Comparison of ENCODE assay signal across 10 cellular contexts in the genomic region with DNA sequence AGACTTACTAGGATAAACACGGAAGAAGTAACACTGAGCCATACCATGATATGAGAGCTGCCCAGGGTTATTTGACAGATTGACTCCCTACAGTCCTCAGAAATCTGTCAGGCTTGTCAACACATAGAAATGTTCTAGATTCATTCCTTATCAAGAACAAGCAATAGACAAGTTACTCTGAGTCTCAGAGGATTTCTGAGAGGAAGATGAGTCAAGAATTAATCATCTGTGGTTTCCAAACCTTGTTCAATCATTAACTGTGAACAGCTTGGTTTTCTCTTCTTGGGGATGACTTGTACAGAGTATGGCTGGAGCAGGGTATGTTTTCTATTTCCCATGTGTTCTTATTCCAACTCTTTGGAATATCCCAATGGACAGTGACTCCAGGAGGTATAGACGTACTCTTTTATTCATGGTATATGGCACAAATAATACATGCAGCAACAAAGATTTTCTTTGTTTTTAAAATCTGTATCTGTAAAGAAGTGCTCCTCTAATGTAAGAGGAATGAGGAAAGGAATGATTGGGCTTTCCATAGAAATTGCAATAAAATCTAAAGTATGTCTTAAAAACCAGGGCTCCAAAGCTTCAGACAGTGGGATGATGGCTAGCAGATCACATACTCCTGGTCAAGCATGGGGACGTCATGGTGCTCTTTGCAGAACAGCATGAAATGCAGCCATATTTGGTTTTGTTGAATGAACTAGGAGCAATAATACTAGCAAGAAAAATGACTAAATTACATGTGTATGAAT. TPM values are rescaled to one million over a fixed set of nuclear protein-coding genes. Genes with fewer than 3 reads are reported as not detected.
A peak's percentile ranks its signal among the peaks of the same experiment; 100 is the strongest.
DNase-seq lines count a peak whose midpoint lies in the region; ATAC-seq and TF ChIP-seq lines count a peak whose summit lies in the region.
"Had no signal": no experiment of that assay in that cellular context is flagged by ENCODE, and none has a peak within 500 bp of the region (broad histone marks: within the 10 kb centered on the region; RNA-seq: fewer than 3 reads in every experiment).

No MANE protein-coding gene starts in this region.

- H3K23ac ChIP-seq in mesendoderm (ENCODE audit: low read length): no peak overlapping the region

- DNase-seq in A172 (ENCODE audit: low spot score): peak; percentile 93
- DNase-seq in choroid plexus epithelial cell (ENCODE audit: low read depth): peak; percentile 72
- DNase-seq in left ventricle myocardium inferior: no peak
- DNase-seq in erythroblast (lab: John Stamatoyannopoulos, UW): no peak
- no peak for DNase-seq in mesendoderm
- no peak for DNase-seq in Right ventricle myocardium superior
- DNase-seq: stimulated activated CD4-positive, alpha-beta T cell treated with anti-CD3 and anti-CD28 coated beads, Interleukin-12 subunit alpha, Interleukin-12 subunit beta, amount 100 ng/mL, for 4 hours had no signal

- no peaks in the 10 kb centered on the region for H3K79me1 ChIP-seq in mesendoderm (ENCODE audit: low read length)

- H3K9me3 ChIP-seq in left ventricle myocardium inferior (replicated peaks): no peaks in the 10 kb centered on the region

- TF ChIP-seq CTCF in choroid plexus epithelial cell (conservative IDR thresholded peaks at IDR 0.05; ENCODE audit: low read depth, low read length) (no peak), left ventricle myocardium inferior (IDR thresholded peaks at IDR 0.05; ENCODE audit: borderline replicate concordance) (no peak)

- no peak overlapping the region for H4K5ac ChIP-seq in mesendoderm (ENCODE audit: low read length)

- H3K56ac ChIP-seq in mesendoderm (ENCODE audit: low read length): no peak overlapping the region

- H3K27ac ChIP-seq in left ventricle myocardium inferior (replicated peaks) (no peak overlapping the region), mesendoderm (ENCODE audit: low read depth, low read length) (no peak overlapping the region)
- H3K27ac ChIP-seq: KMS-11 had no signal

- intact Hi-C loops in left ventricle myocardium inferior (cut with micrococcal nuclease): no loop called here
- intact Hi-C loops in Right ventricle myocardium superior (cut with DNase I): no loop called here

- no peak overlapping the region for H3K4ac ChIP-seq in mesendoderm (ENCODE audit: low read depth, low read length)

- H3K4me1 ChIP-seq in left ventricle myocardium inferior (no peaks in the 10 kb centered on the region), mesendoderm (ENCODE audit: control insufficient read depth, low read depth, low read length) (no peaks in the 10 kb centered on the region)

- H3K4me2 ChIP-seq in mesendoderm (ENCODE audit: low read length): no peak overlapping the region
- H3K4me2 ChIP-seq: KMS-11 had no signal

- no peak overlapping the region for H3K9ac ChIP-seq in mesendoderm (ENCODE audit: low read length)
- H3K9ac ChIP-seq: KMS-11 had no signal

- H3K18ac ChIP-seq in mesendoderm (ENCODE audit: low read length): no peak overlapping the region

- H2AK5ac ChIP-seq in mesendoderm (ENCODE audit: low read length): no peak overlapping the region

- WGBS in mesendoderm (ENCODE audit: extremely low coverage, insufficient coverage, low lambda C conversion rate): no CpG with 5 or more reads among the region's 3 CpGs

- H2BK15ac ChIP-seq in mesendoderm (replicated peaks; ENCODE audit: low read depth): no peak overlapping the region

- H3K79me2 ChIP-seq in mesendoderm (ENCODE audit: control insufficient read depth, insufficient read depth, low read length): no peaks in the 10 kb centered on the region

- H4K8ac ChIP-seq in mesendoderm (ENCODE audit: low read depth, low read length): no peak overlapping the region

- no peak for TF ChIP-seq POLR2A in erythroblast (IDR thresholded peaks at IDR 0.05; ENCODE audit: low read length)

- no peak overlapping the region for H2BK5ac ChIP-seq in mesendoderm (ENCODE audit: low read length)

- H3K36me3 ChIP-seq in left ventricle myocardium inferior: no peaks in the 10 kb centered on the region
- no peaks in the 10 kb centered on the region for H3K36me3 ChIP-seq in mesendoderm (ENCODE audit: control insufficient read depth, insufficient read depth, low read length)

- no peaks in the 10 kb centered on the region for H3K27me3 ChIP-seq in left ventricle myocardium inferior (ENCODE audit: low read depth)
- no peaks in the 10 kb centered on the region for H3K27me3 ChIP-seq in mesendoderm (ENCODE audit: insufficient read depth, low read length, poor library complexity)

- ATAC-seq in GM19043 (IDR thresholded peaks at IDR 0.05; ENCODE audit: low read depth, unreplicated experiment): peak; percentile 96
- peak; percentile 92 for ATAC-seq in HG03196 (IDR thresholded peaks at IDR 0.05; ENCODE audit: unreplicated experiment)
- no peak for ATAC-seq in Right ventricle myocardium superior (ENCODE audit: poor library complexity)

- H3K4me3 ChIP-seq in choroid plexus epithelial cell (ENCODE audit: low read depth, low read length): no peak overlapping the region
- no peak overlapping the region for H3K4me3 ChIP-seq in left ventricle myocardium inferior
- no peak overlapping the region for H3K4me3 ChIP-seq in mesendoderm (ENCODE audit: low read length)

- H2BK120ac ChIP-seq in mesendoderm (ENCODE audit: low read depth, low read length): no peak overlapping the region

RNA-seq across cellular contexts. Expression of a gene that starts 11.9 kb away (rescaled TPM):
- total RNA-seq in A172 (2014; rRNA removed; shearing (Covaris generic)): 16.8 and 18.6 TPM in 2 replicates
- total RNA-seq in left ventricle myocardium inferior: 6.0 TPM
- 7.7 TPM for polyA plus RNA-seq in mesendoderm (2013, experiment 1 of 2)
- 7.5 TPM for polyA plus RNA-seq in mesendoderm (2013, experiment 2 of 2)
- 4.9 TPM for total RNA-seq in Right ventricle myocardium superior

RNA-seq across cellular contexts. Expression of a gene that starts 24.4 kb away (rescaled TPM):
- total RNA-seq in A172 (2014; rRNA removed; shearing (Covaris generic)): 0.79 and 2.4 TPM in 2 replicates
- total RNA-seq in left ventricle myocardium inferior: not detected
- polyA plus RNA-seq in mesendoderm (2013, experiment 1 of 2): 3.7 TPM
- 3.8 TPM for polyA plus RNA-seq in mesendoderm (2013, experiment 2 of 2)
- total RNA-seq in Right ventricle myocardium superior: not detected

Comparison
In these comparisons a context has a peak if more than half of its experiments do, and no peak if none do; other contexts are left out.
1. DNase-seq: peak in A172 (single experiment) and choroid plexus epithelial cell (single experiment); none in left ventricle myocardium inferior (single experiment), erythroblast (0 of 2), mesendoderm (single experiment) and Right ventricle myocardium superior (single experiment).